1 cellular context compared by ENCODE assay signal in genomic region chr3:17742092-17742836, GRCh38.
TF ChIP-seq lines count a peak whose summit lies in the region.

TBC1D5 (minus strand) TSS chr3:17742631; CDS start chr3:17508570, 234,061 bp downstream.

TF ChIP-seq in K562, 482 proteins besides CTCF, POLR2A, EP300 and RAD21 (continued from another document and continues in another):
- TF ChIP-seq ARID4B (CRISPR knock-in tag; IDR thresholded peaks at IDR 0.05) (peak; percentile 89), SMARCA5 (IDR thresholded peaks at IDR 0.05) (no peak), ZNF124 (CRISPR knock-in tag; IDR thresholded peaks at IDR 0.05) (0 out of 2 replicates have a peak, but pooled peaks have one; percentile 49), U2AF2 (optimal IDR thresholded peaks at IDR 0.05; ENCODE audit: low read depth, low read length) (no peak), ARID1B (IDR thresholded peaks at IDR 0.05) (peak; percentile 27; the same call in 1 of the 2 replicates), CBX1 (IDR thresholded peaks at IDR 0.05; ENCODE audit: low read depth) (peak; percentile 60; the same call in 1 of the 2 replicates), HCFC1 (IDR thresholded peaks at IDR 0.05; ENCODE audit: low read depth, low read length) (0 out of 2 replicates have a peak, but pooled peaks have one; percentile 40), CTBP1 (IDR thresholded peaks at IDR 0.05; ENCODE audit: borderline replicate concordance) (peak; percentile 100), ZBTB49 (CRISPR knock-in tag; IDR thresholded peaks at IDR 0.05; ENCODE audit: borderline replicate concordance) (peak; percentile 49; the same call in 1 of the 2 replicates), BCLAF1 (IDR thresholded peaks at IDR 0.05; ENCODE audit: borderline replicate concordance in 1 of 2, control insufficient read depth in 1 of 2, low read depth in 2 of 2, low read length in 1 of 2) (peak in 1 of 2 experiments; percentile 83; a peak in 1 of 4 replicates), NONO (IDR thresholded peaks at IDR 0.05; ENCODE audit: low read depth in 2 of 2, low read length in 1 of 2) (peak; percentile 60 to 70), ZNF134 (CRISPR knock-in tag; conservative IDR thresholded peaks at IDR 0.05) (no peak; the same call in 1 of the 2 replicates), HMGXB4 (CRISPR knock-in tag; IDR thresholded peaks at IDR 0.05) (peak; percentile 34), KHSRP (IDR thresholded peaks at IDR 0.05) (no peak), ZNF75A (CRISPR knock-in tag; IDR thresholded peaks at IDR 0.05) (no peak), CREM (IDR thresholded peaks at IDR 0.05; ENCODE audit: low read depth) (0 out of 2 replicates have a peak, but pooled peaks have one; percentile 46), HMG20A (CRISPR knock-in tag; conservative IDR thresholded peaks at IDR 0.05) (no peak), HNRNPL (IDR thresholded peaks at IDR 0.05; ENCODE audit: low read depth, low read length) (peak; percentile 61; the same call in 1 of the 2 replicates), ZNF175 (CRISPR knock-in tag; IDR thresholded peaks at IDR 0.05; ENCODE audit: low read depth) (no peak), ZNF140 (CRISPR knock-in tag; IDR thresholded peaks at IDR 0.05) (no peak), HDAC2 (IDR thresholded peaks at IDR 0.05) (peak; percentile 53), SRSF7 (optimal IDR thresholded peaks at IDR 0.05; ENCODE audit: low read depth, low read length) (no peak), DMBX1 (CRISPR knock-in tag; IDR thresholded peaks at IDR 0.05; ENCODE audit: borderline replicate concordance) (peak; percentile 49; the same call in 1 of the 2 replicates), ATF6 (CRISPR knock-in tag; IDR thresholded peaks at IDR 0.05) (peak; percentile 44; the same call in 1 of the 2 replicates), THAP12 (CRISPR knock-in tag; IDR thresholded peaks at IDR 0.05) (peak; percentile 15), NELFE (IDR thresholded peaks at IDR 0.05; ENCODE audit: insufficient read depth, insufficient read length) (no peak), ZNF197 (CRISPR knock-in tag; IDR thresholded peaks at IDR 0.05; ENCODE audit: low read depth) (peak; percentile 66; the same call in 1 of the 2 replicates), CREB1 (IDR thresholded peaks at IDR 0.05) (peak; percentile 67; the same call in 1 of the 2 replicates), CREB1 (CRISPR knock-in tag; IDR thresholded peaks at IDR 0.05) (peak; percentile 40), ZNF830 (CRISPR knock-in tag; IDR thresholded peaks at IDR 0.05) (peak; percentile 94), KDM4B (IDR thresholded peaks at IDR 0.05; ENCODE audit: borderline replicate concordance in 2 of 2, low read depth in 1 of 2) (peak in 1 of 2 experiments; percentile 86; a peak in 1 of 4 replicates), PHF8 (IDR thresholded peaks at IDR 0.05; ENCODE audit: borderline replicate concordance, low read length) (peak; percentile 81), KDM1A (IDR thresholded peaks at IDR 0.05) (no peak), TFE3 (CRISPR knock-in tag; IDR thresholded peaks at IDR 0.05) (peak; percentile 98), PPARD (CRISPR knock-in tag; IDR thresholded peaks at IDR 0.05) (no peak), PML (IDR thresholded peaks at IDR 0.05; ENCODE audit: low read length) (peak; percentile 70; the same call in 1 of the 2 replicates), KLF16 (IDR thresholded peaks at IDR 0.05) (no peak), ZNF436 (CRISPR knock-in tag; IDR thresholded peaks at IDR 0.05) (peak; percentile 28; the same call in 1 of the 2 replicates), SETDB1 (IDR thresholded peaks at IDR 0.05; ENCODE audit: low read length) (peak; percentile 63), GABPB1 (CRISPR knock-in tag; IDR thresholded peaks at IDR 0.05) (peak; percentile 79), NR2C2 (CRISPR knock-in tag; IDR thresholded peaks at IDR 0.05) (peak; percentile 41; the same call in 1 of the 2 replicates), NR2C2 (tag; IDR thresholded peaks at IDR 0.05) (peak; percentile 76), MBD1 (CRISPR knock-in tag; IDR thresholded peaks at IDR 0.05) (no peak), RFX1 (IDR thresholded peaks at IDR 0.05) (no peak), ZNF311 (CRISPR knock-in tag; IDR thresholded peaks at IDR 0.05) (peak; percentile 48; the same call in 1 of the 2 replicates), ILK (tag; IDR thresholded peaks at IDR 0.05; ENCODE audit: borderline replicate concordance, low read depth) (no peak), ZNF347 (CRISPR knock-in tag; IDR thresholded peaks at IDR 0.05; ENCODE audit: low read depth) (no peak)
